1 cellular context compared by ENCODE assay signal in the genomic region with DNA sequence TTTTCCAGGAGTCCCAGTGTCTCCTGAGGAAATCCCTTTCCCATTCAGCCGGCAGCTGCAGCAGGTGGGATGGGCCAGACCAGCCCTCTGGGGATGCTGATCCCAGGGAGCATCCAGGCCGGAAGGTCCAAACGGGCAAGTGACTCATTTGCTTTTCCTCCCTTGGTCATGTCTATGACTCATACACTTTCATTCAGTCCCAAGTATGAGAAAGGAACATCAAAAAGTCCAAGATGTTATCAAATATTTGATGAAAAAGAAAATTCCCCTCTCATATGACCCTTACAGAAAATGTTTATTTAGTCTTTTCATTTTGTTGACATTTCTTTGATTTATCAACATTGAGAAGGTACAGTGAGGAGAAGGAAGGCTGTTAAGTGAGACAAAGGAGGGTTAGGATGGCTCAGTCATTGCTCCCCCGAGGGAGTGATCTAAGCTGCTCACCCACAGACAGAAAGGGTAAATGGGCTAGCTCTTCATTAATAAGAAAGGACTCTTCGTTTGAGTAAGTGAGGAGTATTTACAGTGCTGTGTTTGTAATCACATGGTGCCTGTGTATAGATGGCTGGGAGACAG.
TF ChIP-seq lines count a peak whose summit lies in the region.

No MANE protein-coding gene starts in this region.

TF ChIP-seq in HepG2, 621 proteins besides CTCF, POLR2A, EP300 and RAD21 (continued from another document and continues in another):
- TF ChIP-seq, protein P1, sequence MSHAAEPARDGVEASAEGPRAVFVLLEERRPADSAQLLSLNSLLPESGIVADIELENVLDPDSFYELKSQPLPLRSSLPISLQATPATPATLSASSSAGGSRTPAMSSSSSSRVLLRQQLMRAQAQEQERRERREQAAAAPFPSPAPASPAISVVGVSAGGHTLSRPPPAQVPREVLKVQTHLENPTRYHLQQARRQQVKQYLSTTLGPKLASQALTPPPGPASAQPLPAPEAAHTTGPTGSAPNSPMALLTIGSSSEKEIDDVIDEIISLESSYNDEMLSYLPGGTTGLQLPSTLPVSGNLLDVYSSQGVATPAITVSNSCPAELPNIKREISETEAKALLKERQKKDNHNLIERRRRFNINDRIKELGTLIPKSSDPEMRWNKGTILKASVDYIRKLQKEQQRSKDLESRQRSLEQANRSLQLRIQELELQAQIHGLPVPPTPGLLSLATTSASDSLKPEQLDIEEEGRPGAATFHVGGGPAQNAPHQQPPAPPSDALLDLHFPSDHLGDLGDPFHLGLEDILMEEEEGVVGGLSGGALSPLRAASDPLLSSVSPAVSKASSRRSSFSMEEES (CRISPR knock-in tag; IDR thresholded peaks at IDR 0.05), result peak; percentile 34; the same call in 1 of the 2 replicates
- no peak for TF ChIP-seq ZNF75D (CRISPR knock-in tag; IDR thresholded peaks at IDR 0.05; ENCODE audit: borderline replicate concordance)
- TF ChIP-seq SP1 (IDR thresholded peaks at IDR 0.05), result no peak
- no peak for TF ChIP-seq SP1 (CRISPR knock-in tag; IDR thresholded peaks at IDR 0.05)
- TF ChIP-seq, protein P2, sequence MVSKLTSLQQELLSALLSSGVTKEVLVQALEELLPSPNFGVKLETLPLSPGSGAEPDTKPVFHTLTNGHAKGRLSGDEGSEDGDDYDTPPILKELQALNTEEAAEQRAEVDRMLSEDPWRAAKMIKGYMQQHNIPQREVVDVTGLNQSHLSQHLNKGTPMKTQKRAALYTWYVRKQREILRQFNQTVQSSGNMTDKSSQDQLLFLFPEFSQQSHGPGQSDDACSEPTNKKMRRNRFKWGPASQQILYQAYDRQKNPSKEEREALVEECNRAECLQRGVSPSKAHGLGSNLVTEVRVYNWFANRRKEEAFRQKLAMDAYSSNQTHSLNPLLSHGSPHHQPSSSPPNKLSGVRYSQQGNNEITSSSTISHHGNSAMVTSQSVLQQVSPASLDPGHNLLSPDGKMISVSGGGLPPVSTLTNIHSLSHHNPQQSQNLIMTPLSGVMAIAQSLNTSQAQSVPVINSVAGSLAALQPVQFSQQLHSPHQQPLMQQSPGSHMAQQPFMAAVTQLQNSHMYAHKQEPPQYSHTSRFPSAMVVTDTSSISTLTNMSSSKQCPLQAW (CRISPR knock-in tag; IDR thresholded peaks at IDR 0.05), result peak; percentile 58; the same call in 1 of the 2 replicates
- no peak for TF ChIP-seq EEA1 (CRISPR knock-in tag; IDR thresholded peaks at IDR 0.05; ENCODE audit: borderline replicate concordance)
- TF ChIP-seq ZNF101 (CRISPR knock-in tag; IDR thresholded peaks at IDR 0.05; ENCODE audit: borderline replicate concordance, low read depth), result no peak
- no peak for TF ChIP-seq YY1 (IDR thresholded peaks at IDR 0.05; ENCODE audit: insufficient read depth, insufficient replicate concordance, low read depth, low read length)
- TF ChIP-seq, protein P3, sequence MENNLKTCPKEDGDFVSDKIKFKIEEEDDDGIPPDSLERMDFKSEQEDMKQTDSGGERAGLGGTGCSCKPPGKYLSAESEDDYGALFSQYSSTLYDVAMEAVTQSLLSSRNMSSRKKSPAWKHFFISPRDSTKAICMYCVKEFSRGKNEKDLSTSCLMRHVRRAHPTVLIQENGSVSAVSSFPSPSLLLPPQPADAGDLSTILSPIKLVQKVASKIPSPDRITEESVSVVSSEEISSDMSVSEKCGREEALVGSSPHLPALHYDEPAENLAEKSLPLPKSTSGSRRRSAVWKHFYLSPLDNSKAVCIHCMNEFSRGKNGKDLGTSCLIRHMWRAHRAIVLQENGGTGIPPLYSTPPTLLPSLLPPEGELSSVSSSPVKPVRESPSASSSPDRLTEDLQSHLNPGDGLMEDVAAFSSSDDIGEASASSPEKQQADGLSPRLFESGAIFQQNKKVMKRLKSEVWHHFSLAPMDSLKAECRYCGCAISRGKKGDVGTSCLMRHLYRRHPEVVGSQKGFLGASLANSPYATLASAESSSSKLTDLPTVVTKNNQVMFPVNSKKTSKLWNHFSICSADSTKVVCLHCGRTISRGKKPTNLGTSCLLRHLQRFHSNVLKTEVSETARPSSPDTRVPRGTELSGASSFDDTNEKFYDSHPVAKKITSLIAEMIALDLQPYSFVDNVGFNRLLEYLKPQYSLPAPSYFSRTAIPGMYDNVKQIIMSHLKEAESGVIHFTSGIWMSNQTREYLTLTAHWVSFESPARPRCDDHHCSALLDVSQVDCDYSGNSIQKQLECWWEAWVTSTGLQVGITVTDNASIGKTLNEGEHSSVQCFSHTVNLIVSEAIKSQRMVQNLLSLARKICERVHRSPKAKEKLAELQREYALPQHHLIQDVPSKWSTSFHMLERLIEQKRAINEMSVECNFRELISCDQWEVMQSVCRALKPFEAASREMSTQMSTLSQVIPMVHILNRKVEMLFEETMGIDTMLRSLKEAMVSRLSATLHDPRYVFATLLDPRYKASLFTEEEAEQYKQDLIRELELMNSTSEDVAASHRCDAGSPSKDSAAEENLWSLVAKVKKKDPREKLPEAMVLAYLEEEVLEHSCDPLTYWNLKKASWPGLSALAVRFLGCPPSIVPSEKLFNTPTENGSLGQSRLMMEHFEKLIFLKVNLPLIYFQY (CRISPR knock-in tag; IDR thresholded peaks at IDR 0.05; ENCODE audit: borderline replicate concordance), result peak; percentile 55; the same call in 1 of the 2 replicates
- TF ChIP-seq ZNF343 (CRISPR knock-in tag; IDR thresholded peaks at IDR 0.05), result no peak
- peak; percentile 66; the same call in 1 of the 2 replicates for TF ChIP-seq PPARG (CRISPR knock-in tag; conservative IDR thresholded peaks at IDR 0.05)
- TF ChIP-seq ZSCAN21 (CRISPR knock-in tag; IDR thresholded peaks at IDR 0.05; ENCODE audit: borderline replicate concordance), result no peak
- TF ChIP-seq MED1 (CRISPR knock-in tag; IDR thresholded peaks at IDR 0.05), result peak; percentile 78
- TF ChIP-seq, protein P4, sequence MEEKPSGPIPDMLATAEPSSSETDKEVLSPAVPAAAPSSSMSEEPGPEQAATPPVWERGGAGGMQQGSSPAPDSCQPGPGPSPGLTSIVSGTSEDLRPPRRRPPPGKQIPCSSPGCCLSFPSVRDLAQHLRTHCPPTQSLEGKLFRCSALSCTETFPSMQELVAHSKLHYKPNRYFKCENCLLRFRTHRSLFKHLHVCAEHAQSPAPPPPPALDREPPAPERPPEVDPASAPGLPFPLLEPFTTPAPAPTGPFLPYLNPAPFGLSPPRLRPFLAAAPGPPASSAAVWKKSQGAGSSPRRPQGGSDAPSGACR (CRISPR knock-in tag; IDR thresholded peaks at IDR 0.05), result no peak
- TF ChIP-seq ZKSCAN1 (IDR thresholded peaks at IDR 0.05; ENCODE audit: low read length), result no peak
- TF ChIP-seq, protein P5, sequence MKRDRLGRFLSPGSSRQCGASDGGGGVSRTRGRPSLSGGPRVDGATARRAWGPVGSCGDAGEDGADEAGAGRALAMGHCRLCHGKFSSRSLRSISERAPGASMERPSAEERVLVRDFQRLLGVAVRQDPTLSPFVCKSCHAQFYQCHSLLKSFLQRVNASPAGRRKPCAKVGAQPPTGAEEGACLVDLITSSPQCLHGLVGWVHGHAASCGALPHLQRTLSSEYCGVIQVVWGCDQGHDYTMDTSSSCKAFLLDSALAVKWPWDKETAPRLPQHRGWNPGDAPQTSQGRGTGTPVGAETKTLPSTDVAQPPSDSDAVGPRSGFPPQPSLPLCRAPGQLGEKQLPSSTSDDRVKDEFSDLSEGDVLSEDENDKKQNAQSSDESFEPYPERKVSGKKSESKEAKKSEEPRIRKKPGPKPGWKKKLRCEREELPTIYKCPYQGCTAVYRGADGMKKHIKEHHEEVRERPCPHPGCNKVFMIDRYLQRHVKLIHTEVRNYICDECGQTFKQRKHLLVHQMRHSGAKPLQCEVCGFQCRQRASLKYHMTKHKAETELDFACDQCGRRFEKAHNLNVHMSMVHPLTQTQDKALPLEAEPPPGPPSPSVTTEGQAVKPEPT (CRISPR knock-in tag; IDR thresholded peaks at IDR 0.05; ENCODE audit: low read depth), result no peak
- no peak for TF ChIP-seq HNRNPUL1 (IDR thresholded peaks at IDR 0.05; ENCODE audit: low read depth, low read length)
- TF ChIP-seq, protein P6, sequence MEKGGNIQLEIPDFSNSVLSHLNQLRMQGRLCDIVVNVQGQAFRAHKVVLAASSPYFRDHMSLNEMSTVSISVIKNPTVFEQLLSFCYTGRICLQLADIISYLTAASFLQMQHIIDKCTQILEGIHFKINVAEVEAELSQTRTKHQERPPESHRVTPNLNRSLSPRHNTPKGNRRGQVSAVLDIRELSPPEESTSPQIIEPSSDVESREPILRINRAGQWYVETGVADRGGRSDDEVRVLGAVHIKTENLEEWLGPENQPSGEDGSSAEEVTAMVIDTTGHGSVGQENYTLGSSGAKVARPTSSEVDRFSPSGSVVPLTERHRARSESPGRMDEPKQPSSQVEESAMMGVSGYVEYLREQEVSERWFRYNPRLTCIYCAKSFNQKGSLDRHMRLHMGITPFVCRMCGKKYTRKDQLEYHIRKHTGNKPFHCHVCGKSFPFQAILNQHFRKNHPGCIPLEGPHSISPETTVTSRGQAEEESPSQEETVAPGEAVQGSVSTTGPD (CRISPR knock-in tag; IDR thresholded peaks at IDR 0.05), result no peak
- TF ChIP-seq TEAD3 (CRISPR knock-in tag; optimal IDR thresholded peaks at IDR 0.05; ENCODE audit: borderline replicate concordance), result peak; percentile 76
- TF ChIP-seq XBP1 (CRISPR knock-in tag; IDR thresholded peaks at IDR 0.05), result no peak
- TF ChIP-seq ZSCAN9 (CRISPR knock-in tag; IDR thresholded peaks at IDR 0.05; ENCODE audit: borderline replicate concordance), result no peak
- no peak for TF ChIP-seq ZNF703 (CRISPR knock-in tag; IDR thresholded peaks at IDR 0.05; ENCODE audit: borderline replicate concordance)
- TF ChIP-seq, protein P7, sequence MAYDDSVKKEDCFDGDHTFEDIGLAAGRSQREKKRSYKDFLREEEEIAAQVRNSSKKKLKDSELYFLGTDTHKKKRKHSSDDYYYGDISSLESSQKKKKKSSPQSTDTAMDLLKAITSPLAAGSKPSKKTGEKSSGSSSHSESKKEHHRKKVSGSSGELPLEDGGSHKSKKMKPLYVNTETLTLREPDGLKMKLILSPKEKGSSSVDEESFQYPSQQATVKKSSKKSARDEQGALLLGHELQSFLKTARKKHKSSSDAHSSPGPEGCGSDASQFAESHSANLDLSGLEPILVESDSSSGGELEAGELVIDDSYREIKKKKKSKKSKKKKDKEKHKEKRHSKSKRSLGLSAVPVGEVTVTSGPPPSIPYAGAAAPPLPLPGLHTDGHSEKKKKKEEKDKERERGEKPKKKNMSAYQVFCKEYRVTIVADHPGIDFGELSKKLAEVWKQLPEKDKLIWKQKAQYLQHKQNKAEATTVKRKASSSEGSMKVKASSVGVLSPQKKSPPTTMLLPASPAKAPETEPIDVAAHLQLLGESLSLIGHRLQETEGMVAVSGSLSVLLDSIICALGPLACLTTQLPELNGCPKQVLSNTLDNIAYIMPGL (CRISPR knock-in tag; IDR thresholded peaks at IDR 0.05; ENCODE audit: borderline replicate concordance in 1 of 2, low read depth in 1 of 2), result no peak
- TF ChIP-seq ATF7-NPFF (CRISPR knock-in tag; IDR thresholded peaks at IDR 0.05; ENCODE audit: low read depth), result no peak
- TF ChIP-seq ZNF44 (CRISPR knock-in tag; IDR thresholded peaks at IDR 0.05), result no peak
- TF ChIP-seq, protein P8, sequence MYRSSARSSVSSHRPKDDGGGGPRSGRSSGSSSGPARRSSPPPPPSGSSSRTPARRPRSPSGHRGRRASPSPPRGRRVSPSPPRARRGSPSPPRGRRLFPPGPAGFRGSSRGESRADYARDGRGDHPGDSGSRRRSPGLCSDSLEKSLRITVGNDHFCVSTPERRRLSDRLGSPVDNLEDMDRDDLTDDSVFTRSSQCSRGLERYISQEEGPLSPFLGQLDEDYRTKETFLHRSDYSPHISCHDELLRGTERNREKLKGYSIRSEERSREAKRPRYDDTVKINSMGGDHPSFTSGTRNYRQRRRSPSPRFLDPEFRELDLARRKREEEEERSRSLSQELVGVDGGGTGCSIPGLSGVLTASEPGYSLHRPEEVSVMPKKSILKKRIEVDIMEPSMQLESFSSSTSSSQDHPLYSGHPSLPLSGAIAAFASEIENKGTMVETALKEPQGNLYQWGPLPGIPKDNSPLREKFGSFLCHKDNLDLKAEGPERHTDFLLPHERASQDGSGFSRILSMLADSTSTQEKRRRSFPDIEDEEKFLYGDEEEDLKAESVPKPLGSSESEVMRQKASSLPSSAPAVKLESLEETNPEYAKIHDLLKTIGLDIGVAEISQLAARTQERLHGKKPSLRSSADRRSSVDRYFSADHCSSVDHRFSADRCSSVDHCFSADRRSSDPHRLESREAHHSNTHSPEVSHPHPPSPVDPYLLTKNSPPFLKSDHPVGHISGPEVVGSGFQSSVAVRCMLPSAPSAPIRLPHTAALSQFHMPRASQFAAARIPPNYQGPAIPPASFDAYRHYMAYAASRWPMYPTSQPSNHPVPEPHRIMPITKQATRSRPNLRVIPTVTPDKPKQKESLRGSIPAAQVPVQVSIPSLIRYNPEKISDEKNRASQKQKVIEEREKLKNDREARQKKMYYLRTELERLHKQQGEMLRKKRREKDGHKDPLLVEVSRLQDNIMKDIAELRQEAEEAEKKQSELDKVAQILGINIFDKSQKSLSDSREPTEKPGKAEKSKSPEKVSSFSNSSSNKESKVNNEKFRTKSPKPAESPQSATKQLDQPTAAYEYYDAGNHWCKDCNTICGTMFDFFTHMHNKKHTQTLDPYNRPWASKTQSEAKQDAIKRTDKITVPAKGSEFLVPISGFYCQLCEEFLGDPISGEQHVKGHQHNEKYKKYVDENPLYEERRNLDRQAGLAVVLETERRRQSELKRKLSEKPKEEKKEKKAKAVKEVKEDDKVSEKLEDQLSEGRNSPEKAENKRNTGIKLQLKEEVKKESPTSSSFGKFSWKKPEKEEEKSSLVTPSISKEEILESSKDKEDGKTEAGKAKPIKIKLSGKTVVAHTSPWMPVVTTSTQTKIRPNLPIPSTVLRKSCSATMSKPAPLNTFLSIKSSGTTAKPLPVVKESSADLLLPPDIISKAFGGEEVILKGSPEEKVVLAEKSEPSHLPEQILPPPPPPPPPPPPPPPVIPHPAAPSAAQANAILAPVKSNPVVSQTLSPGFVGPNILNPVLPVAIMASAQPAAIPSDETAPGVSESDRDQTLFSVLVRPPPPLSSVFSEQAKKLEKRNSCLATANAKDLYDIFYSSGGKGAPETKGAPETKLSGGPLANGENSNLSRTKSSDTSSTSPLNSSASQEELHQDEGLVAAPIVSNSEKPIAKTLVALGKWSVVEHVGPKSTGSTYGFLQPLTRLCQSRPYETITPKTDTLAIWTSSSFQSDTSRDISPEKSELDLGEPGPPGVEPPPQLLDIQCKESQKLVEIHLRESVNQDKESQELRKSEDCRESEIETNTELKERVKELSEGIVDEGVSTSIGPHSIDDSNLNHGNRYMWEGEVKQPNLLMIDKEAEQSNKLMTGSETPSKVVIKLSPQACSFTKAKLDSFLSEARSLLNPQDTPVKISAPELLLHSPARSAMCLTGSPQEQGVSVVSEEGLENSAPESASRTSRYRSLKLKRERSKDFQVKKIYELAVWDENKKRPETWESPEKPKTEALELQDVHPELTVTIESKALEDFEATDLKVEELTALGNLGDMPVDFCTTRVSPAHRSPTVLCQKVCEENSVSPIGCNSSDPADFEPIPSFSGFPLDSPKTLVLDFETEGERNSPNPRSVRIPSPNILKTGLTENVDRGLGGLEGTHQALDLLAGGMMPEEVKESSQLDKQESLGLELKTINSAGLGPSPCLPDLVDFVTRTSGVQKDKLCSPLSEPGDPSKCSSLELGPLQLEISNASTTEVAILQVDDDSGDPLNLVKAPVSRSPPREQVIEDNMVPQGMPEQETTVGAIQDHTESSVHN (CRISPR knock-in tag; IDR thresholded peaks at IDR 0.05), result no peak
- no peak for TF ChIP-seq ZNF20 (CRISPR knock-in tag; IDR thresholded peaks at IDR 0.05)
- TF ChIP-seq, protein P9, sequence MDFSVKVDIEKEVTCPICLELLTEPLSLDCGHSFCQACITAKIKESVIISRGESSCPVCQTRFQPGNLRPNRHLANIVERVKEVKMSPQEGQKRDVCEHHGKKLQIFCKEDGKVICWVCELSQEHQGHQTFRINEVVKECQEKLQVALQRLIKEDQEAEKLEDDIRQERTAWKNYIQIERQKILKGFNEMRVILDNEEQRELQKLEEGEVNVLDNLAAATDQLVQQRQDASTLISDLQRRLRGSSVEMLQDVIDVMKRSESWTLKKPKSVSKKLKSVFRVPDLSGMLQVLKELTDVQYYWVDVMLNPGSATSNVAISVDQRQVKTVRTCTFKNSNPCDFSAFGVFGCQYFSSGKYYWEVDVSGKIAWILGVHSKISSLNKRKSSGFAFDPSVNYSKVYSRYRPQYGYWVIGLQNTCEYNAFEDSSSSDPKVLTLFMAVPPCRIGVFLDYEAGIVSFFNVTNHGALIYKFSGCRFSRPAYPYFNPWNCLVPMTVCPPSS (IDR thresholded peaks at IDR 0.05), result no peak
- TF ChIP-seq U2AF2 (IDR thresholded peaks at IDR 0.05; ENCODE audit: low read depth, low read length), result no peak
